Comparison of ENCODE assay signal across 17 cellular contexts in genomic region chr1:79859212-79859948, GRCh38.
DNase-seq lines count a peak whose midpoint lies in the region; ATAC-seq, FAIRE-seq and TF ChIP-seq lines count a peak whose summit lies in the region.
"Had no signal": no experiment of that assay in that cellular context is flagged by ENCODE, and none has a peak within 500 bp of the region (broad histone marks: within the 10 kb centered on the region; RNA-seq: fewer than 3 reads in every experiment).

No MANE protein-coding gene starts in this region.

- no peaks in the 10 kb centered on the region for H3K27me3 Mint-ChIP-seq in neural progenitor cell (ENCODE audit: insufficient read depth, low read depth)

- H3K9me3 Mint-ChIP-seq in activated naive CD4-positive, alpha-beta T cell treated with anti-CD3 and anti-CD28 coated beads, Interleukin-2, amount 50 U/mL, for 72 hours: peaks cover 23% of the 10 kb centered on the region in 2 donors
- peaks cover 9% of the 10 kb centered on the region for H3K9me3 Mint-ChIP-seq in neural progenitor cell

- peaks cover under 1% of the 10 kb centered on the region for H3K4me1 Mint-ChIP-seq in neural progenitor cell
- H3K4me1 Mint-ChIP-seq: WTC11 had no signal

- no peak overlapping the region for H3K9ac ChIP-seq in neural progenitor cell
- H3K9ac ChIP-seq: parathyroid adenoma had no signal

- H3K4me3 Mint-ChIP-seq in neural progenitor cell: no peak overlapping the region
- H3K4me3 Mint-ChIP-seq: activated T-cell treated with anti-CD3 and anti-CD28 coated beads, Interleukin-2, amount 50 U/mL, for 72 hours; WTC11 had no signal

- FAIRE-seq in H54 (lab: Jason Lieb, UNC): peak; percentile 86
- FAIRE-seq: K562 had no signal

- no peaks in the 10 kb centered on the region for H3K27me3 ChIP-seq in neural progenitor cell
- H3K27me3 ChIP-seq: BE2C, stomach had no signal

- no peaks in the 10 kb centered on the region for H3K36me3 ChIP-seq in neural progenitor cell
- H3K36me3 ChIP-seq: BE2C, stomach had no signal

- H3K27ac ChIP-seq in neural progenitor cell: no peak overlapping the region
- H3K27ac ChIP-seq: parathyroid adenoma, stomach had no signal

- no peak for ATAC-seq in activated naive CD4-positive, alpha-beta T cell treated with anti-CD3 and anti-CD28 coated beads, Interleukin-2, amount 50 U/mL, for 72 hours
- ATAC-seq: activated T-cell treated with anti-CD3 and anti-CD28 coated beads, Interleukin-2, amount 50 U/mL, for 72 hours; K562; Right ventricle myocardium inferior; WTC11 had no signal

- no peak for TF ChIP-seq POLR2A in H54 (IDR thresholded peaks at IDR 0.05; ENCODE audit: low read depth, low read length)

- H3K4me1 ChIP-seq in neural progenitor cell: no peaks in the 10 kb centered on the region
- H3K4me1 ChIP-seq: BE2C, parathyroid adenoma had no signal

- TF ChIP-seq CTCF in neural progenitor cell (IDR thresholded peaks at IDR 0.05): no peak

- H3F3A ChIP-seq in neural progenitor cell (ENCODE audit: low read depth): no peaks in the 10 kb centered on the region

- H3K27ac Mint-ChIP-seq in activated naive CD4-positive, alpha-beta T cell treated with anti-CD3 and anti-CD28 coated beads, Interleukin-2, amount 50 U/mL, for 72 hours: no peak overlapping the region
- H3K27ac Mint-ChIP-seq in neural progenitor cell: no peak overlapping the region
- H3K27ac Mint-ChIP-seq: activated T-cell treated with anti-CD3 and anti-CD28 coated beads, Interleukin-2, amount 50 U/mL, for 72 hours; WTC11 had no signal

- H3K36me3 Mint-ChIP-seq in activated naive CD4-positive, alpha-beta T cell treated with anti-CD3 and anti-CD28 coated beads, Interleukin-2, amount 50 U/mL, for 72 hours: peaks cover 0 to 4% of the 10 kb centered on the region in 2 donors
- H3K36me3 Mint-ChIP-seq in neural progenitor cell: no peaks in the 10 kb centered on the region
- H3K36me3 Mint-ChIP-seq: WTC11 had no signal

- H4K20me1 ChIP-seq in neural progenitor cell (ENCODE audit: low read depth): no peaks in the 10 kb centered on the region

- DNase-seq in A172 (ENCODE audit: low spot score) (peak; percentile 41), H54 (ENCODE audit: insufficient read length, low spot score) (peak; percentile 0), amniotic epithelial cell (ENCODE audit: low read depth) (peak; percentile 76), foreskin melanocyte (peak; percentile 35), cerebellar nuclear complex (lab: John Stamatoyannopoulos, UW) (no peak), NCI-H82 treated with DMSO at 0.1 percent for 48 hours (lab: John Stamatoyannopoulos, UW; ENCODE audit: unreplicated experiment) (no peak), neural progenitor cell (ENCODE audit: low spot score) (no peak)
- no peak for DNase-seq in activated naive CD4-positive, alpha-beta T cell treated with anti-CD3 and anti-CD28 coated beads, Interleukin-2, amount 50 U/mL, for 72 hours (ENCODE audit: low spot score in 2 of 2)
- DNase-seq: activated T-cell treated with anti-CD3 and anti-CD28 coated beads, Interleukin-2, amount 50 U/mL, for 72 hours; BE2C; GOT3; stomach had no signal

- no peak overlapping the region for H3K4me3 ChIP-seq in neural progenitor cell
- H3K4me3 ChIP-seq: K562, lung, stomach had no signal

- no peaks in the 10 kb centered on the region for H3K79me2 ChIP-seq in neural progenitor cell (ENCODE audit: low read depth)
- H3K79me2 ChIP-seq: parathyroid adenoma had no signal

- H3K9me3 ChIP-seq in neural progenitor cell (ENCODE audit: low read depth): no peaks in the 10 kb centered on the region
- H3K9me3 ChIP-seq: BE2C had no signal

- H2AFZ ChIP-seq in neural progenitor cell (replicated peaks): no peak overlapping the region
- H2AFZ ChIP-seq: parathyroid adenoma had no signal

- no peak overlapping the region for H3K4me2 ChIP-seq in neural progenitor cell

Comparison
In these comparisons a context has a peak if more than half of its experiments do, and no peak if none do; other contexts are left out.
1. DNase-seq: peak in A172 (single experiment), H54 (single experiment), amniotic epithelial cell (single experiment) and foreskin melanocyte (single experiment); none in cerebellar nuclear complex (0 of 2), activated naive CD4-positive, alpha-beta T cell treated with anti-CD3 and anti-CD28 coated beads, Interleukin-2, amount 50 U/mL, for 72 hours (0 of 2), NCI-H82 treated with DMSO at 0.1 percent for 48 hours (single experiment) and neural progenitor cell (single experiment).